Comparison of ENCODE assay signal across 23 cellular contexts in the genomic region with DNA sequence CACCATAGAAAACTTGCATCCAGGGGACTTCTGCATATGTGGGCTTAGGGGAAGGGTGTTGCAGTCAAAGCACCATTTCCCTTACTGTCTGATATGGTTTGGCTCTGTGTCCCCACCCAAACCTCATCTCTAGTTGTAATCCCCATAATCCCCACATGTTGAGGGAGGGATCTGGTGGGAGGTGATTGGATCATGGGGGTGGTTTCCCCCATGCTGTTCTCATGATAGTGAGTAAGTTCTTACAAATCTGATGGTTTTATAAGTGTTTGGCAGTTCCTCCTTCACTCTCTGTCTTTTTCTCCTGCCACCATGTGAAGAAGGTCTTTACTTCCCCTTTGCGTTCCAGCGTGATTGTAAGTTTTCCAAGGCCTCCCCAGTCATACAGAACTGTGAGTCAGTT.
DNase-seq lines count a peak whose midpoint lies in the region; ATAC-seq and TF ChIP-seq lines count a peak whose summit lies in the region.
"Had no signal": no experiment of that assay in that cellular context is flagged by ENCODE, and none has a peak within 500 bp of the region (broad histone marks: within the 10 kb centered on the region; RNA-seq: fewer than 3 reads in every experiment).

No MANE protein-coding gene starts in this region.

- no peak overlapping the region for H2BK12ac ChIP-seq in trophoblast cell (ENCODE audit: low read length)

- H4K8ac ChIP-seq in trophoblast cell (ENCODE audit: low read depth, low read length) = no peak overlapping the region

- H2AK5ac ChIP-seq in trophoblast cell (ENCODE audit: low read length) = no peak overlapping the region

- WGBS in trophoblast cell (ENCODE audit: extremely low coverage, insufficient coverage, insufficient read length) = no CpG with 5 or more reads among the region's 2 CpGs

- no peak overlapping the region for H3K14ac ChIP-seq in trophoblast cell (ENCODE audit: low read length)

- TF ChIP-seq POLR2A in Peyer's patch (IDR thresholded peaks at IDR 0.05) = no peak

- H3K4me1 ChIP-seq in trophoblast cell (ENCODE audit: control insufficient read depth in 1 of 2, insufficient read depth in 2 of 2, low read length in 2 of 2) = no peaks in the 10 kb centered on the region
- no peaks in the 10 kb centered on the region for H3K4me1 ChIP-seq in Peyer's patch
- H3K4me1 ChIP-seq: breast epithelium, esophagus squamous epithelium, gastroesophageal sphincter, parathyroid adenoma, tibial artery had no signal

- no peak overlapping the region for H2BK120ac ChIP-seq in trophoblast cell (ENCODE audit: insufficient read depth, low read length, poor library complexity)

- H3K27me3 ChIP-seq in HL-60 (ENCODE audit: insufficient read depth, poor library complexity, severe bottlenecking) (no peaks in the 10 kb centered on the region), trophoblast cell (ENCODE audit: insufficient read depth, low read length) (no peaks in the 10 kb centered on the region), Peyer's patch (no peaks in the 10 kb centered on the region)
- H3K27me3 ChIP-seq: breast epithelium, esophagus squamous epithelium, gastroesophageal sphincter, tibial artery had no signal

- no peak overlapping the region for H3K23ac ChIP-seq in trophoblast cell (ENCODE audit: low read length)

- H3K9me3 ChIP-seq in trophoblast cell (ENCODE audit: insufficient read depth, low read depth, low read length) (no peaks in the 10 kb centered on the region), Peyer's patch (no peaks in the 10 kb centered on the region)
- H3K9me3 ChIP-seq: breast epithelium, esophagus squamous epithelium, gastroesophageal sphincter, tibial artery had no signal

- H3K4me3 ChIP-seq in HL-60 (replicated peaks; ENCODE audit: insufficient read depth, low read length) = no peak overlapping the region
- H3K4me3 ChIP-seq in astrocyte of the spinal cord (ENCODE audit: low read depth, low read length) = no peak overlapping the region
- H3K4me3 ChIP-seq in trophoblast cell (ENCODE audit: low read depth, low read length) = no peak overlapping the region
- H3K4me3 ChIP-seq in Peyer's patch = no peak overlapping the region
- H3K4me3 ChIP-seq: breast epithelium, esophagus squamous epithelium, gastroesophageal sphincter, tibial artery had no signal

- no peak overlapping the region for H2BK5ac ChIP-seq in trophoblast cell (ENCODE audit: low read depth, low read length, poor library complexity)

- DNase-seq in HL-60 (ENCODE audit: low read depth in 1 of 2, low spot score in 1 of 2) = peak; percentile 47 to 76
- DNase-seq in NOMO-1 treated with DMSO at 0.1 percent for 48 hours (lab: John Stamatoyannopoulos, UW; ENCODE audit: unreplicated experiment) = peak; percentile 82
- DNase-seq in astrocyte of the spinal cord (ENCODE audit: low read depth, low spot score) = peak; percentile 30
- peak; percentile 3 to 17 for DNase-seq in trophoblast cell
- no peak for DNase-seq in Peyer's patch
- DNase-seq in T-helper 9 cell = no peak
- DNase-seq: activated CD4-positive, alpha-beta T cell treated with anti-CD3 and anti-CD28 coated beads for 4 hours; activated naive CD4-positive, alpha-beta T cell; activated T-cell treated with anti-CD3 and anti-CD28 coated beads, Interleukin-2, amount 50 U/mL, for 24 hours; CD8-positive, alpha-beta T cell; esophagus squamous epithelium; IMR-90; NCI-H1436; NCI-H2171; NCI-H524; nephron progenitor cell; tibial artery had no signal

- no peak for ATAC-seq in HG03280 (IDR thresholded peaks at IDR 0.05; ENCODE audit: unreplicated experiment)
- ATAC-seq: CD8-positive, alpha-beta T cell; gastroesophageal sphincter; HCT116; sciatic nerve had no signal

- peaks cover 0 to 2% of the 10 kb centered on the region in 2 experiments for H3K36me3 ChIP-seq in trophoblast cell (ENCODE audit: control insufficient read depth in 1 of 2, insufficient read depth in 2 of 2, low read length in 2 of 2)
- H3K36me3 ChIP-seq in Peyer's patch = no peaks in the 10 kb centered on the region
- H3K36me3 ChIP-seq: breast epithelium, gastroesophageal sphincter, tibial artery had no signal

- H3K9ac ChIP-seq in trophoblast cell (ENCODE audit: low read length) = no peak overlapping the region
- H3K9ac ChIP-seq: parathyroid adenoma had no signal

- H4K91ac ChIP-seq in trophoblast cell (ENCODE audit: low read depth, low read length) = no peak overlapping the region

- H2AFZ ChIP-seq in trophoblast cell (ENCODE audit: insufficient read depth, low read length, poor library complexity) = no peak overlapping the region
- H2AFZ ChIP-seq: parathyroid adenoma had no signal

- no peak overlapping the region for H3K4me2 ChIP-seq in trophoblast cell (ENCODE audit: low read length)

- peak overlapping the region; percentile 59 for H3K18ac ChIP-seq in trophoblast cell (ENCODE audit: low read length)

- no peaks in the 10 kb centered on the region for H3K79me2 ChIP-seq in trophoblast cell (ENCODE audit: control insufficient read depth, insufficient read depth, low read length, poor library complexity)

- no peak overlapping the region for H4K12ac ChIP-seq in trophoblast cell (ENCODE audit: low read depth, low read length)

- H3K27ac ChIP-seq in HL-60 (replicated peaks) (peak overlapping the region; percentile 2; the same call in 1 of the 2 replicates), trophoblast cell (ENCODE audit: low read depth, low read length) (no peak overlapping the region), Peyer's patch (no peak overlapping the region)
- H3K27ac ChIP-seq: breast epithelium, esophagus squamous epithelium, gastroesophageal sphincter, parathyroid adenoma, tibial artery had no signal

- H3K4ac ChIP-seq in trophoblast cell (ENCODE audit: low read depth, low read length) = no peak overlapping the region

- H3K79me1 ChIP-seq in trophoblast cell (ENCODE audit: low read length) = no peaks in the 10 kb centered on the region

- in situ Hi-C loops in astrocyte of the spinal cord (cut with HindIII; ENCODE audit: low sequenced_read_pairs) = no loop called here

- TF ChIP-seq CTCF in HL-60 (IDR thresholded peaks at IDR 0.05; ENCODE audit: insufficient read depth, low read length) = no peak
- no peak for TF ChIP-seq CTCF in astrocyte of the spinal cord (IDR thresholded peaks at IDR 0.05; ENCODE audit: low read depth, low read length)
- TF ChIP-seq CTCF in Peyer's patch (IDR thresholded peaks at IDR 0.05) = no peak

Comparison
In these comparisons a context has a peak if more than half of its experiments do, and no peak if none do; other contexts are left out.
1. DNase-seq: peak in HL-60 (2 of 2), NOMO-1 treated with DMSO at 0.1 percent for 48 hours (single experiment), astrocyte of the spinal cord (single experiment) and trophoblast cell (2 of 2); none in Peyer's patch (0 of 3) and T-helper 9 cell (single experiment).